In the genomic region with DNA sequence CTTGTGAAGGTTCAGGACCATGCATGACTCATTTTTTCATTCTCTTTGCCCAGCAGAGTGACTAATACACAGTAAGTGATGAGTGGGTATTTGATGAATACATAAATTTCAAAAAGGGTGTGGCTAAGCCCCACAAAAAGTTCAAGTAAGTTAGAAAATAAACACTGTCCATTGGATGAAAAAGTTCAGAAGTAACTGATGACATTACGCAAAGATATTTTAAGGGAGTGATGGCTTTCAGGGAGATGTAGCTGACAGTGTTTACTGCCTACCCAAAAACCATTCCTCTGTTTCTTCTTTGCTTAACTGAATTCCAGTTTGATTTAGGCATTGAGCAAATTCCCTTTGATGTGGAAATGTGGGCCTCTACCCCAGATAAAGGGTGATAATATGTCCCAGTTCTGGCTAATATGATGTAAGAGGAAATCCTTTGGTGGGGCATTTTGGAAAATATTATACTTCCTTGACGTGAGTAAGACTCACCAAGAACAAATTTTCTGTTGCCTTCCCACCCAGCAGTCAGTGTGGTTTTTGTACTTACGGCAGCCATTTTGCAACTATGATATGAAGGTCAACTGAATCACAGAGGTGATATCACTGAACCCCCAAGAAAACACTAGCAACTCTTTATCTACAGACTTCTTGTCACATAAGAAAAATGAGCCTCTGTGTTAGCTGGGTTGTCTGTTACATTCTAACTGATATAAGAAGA, we compare ENCODE assay signal across 10 cellular contexts. TPM values are rescaled to one million over a fixed set of nuclear protein-coding genes. Genes with fewer than 3 reads are reported as not detected.
DNase-seq lines count a peak whose midpoint lies in the region; ATAC-seq and TF ChIP-seq lines count a peak whose summit lies in the region.
"Had no signal": no experiment of that assay in that cellular context is flagged by ENCODE, and none has a peak within 500 bp of the region (broad histone marks: within the 10 kb centered on the region; RNA-seq: fewer than 3 reads in every experiment).

No MANE protein-coding gene starts in this region.

- H3K9ac ChIP-seq in adipocyte (ENCODE audit: low read length) = peak overlapping the region; percentile 43
- H3K9ac ChIP-seq in mesenchymal stem cell (ENCODE audit: low read length) = peak overlapping the region; percentile 45
- H3K9ac ChIP-seq in neural progenitor cell = no peak overlapping the region

- H3K9me3 Mint-ChIP-seq in Caco-2 (ENCODE audit: unreplicated experiment) = no peaks in the 10 kb centered on the region
- peaks cover 2% of the 10 kb centered on the region for H3K9me3 Mint-ChIP-seq in neural progenitor cell

- no peak overlapping the region for H3K27ac ChIP-seq in mesenchymal stem cell (ENCODE audit: low read length, poor library complexity, severe bottlenecking)
- no peak overlapping the region for H3K27ac ChIP-seq in neural progenitor cell

- no peaks in the 10 kb centered on the region for H3K9me3 ChIP-seq in Caco-2
- H3K9me3 ChIP-seq in adipocyte (ENCODE audit: control insufficient read depth, low read length) = no peaks in the 10 kb centered on the region
- H3K9me3 ChIP-seq in mesenchymal stem cell (ENCODE audit: control insufficient read depth, low read length) = no peaks in the 10 kb centered on the region
- H3K9me3 ChIP-seq in neural progenitor cell (ENCODE audit: low read depth) = no peaks in the 10 kb centered on the region

- H2AK5ac ChIP-seq in mesenchymal stem cell (ENCODE audit: low read length, severe bottlenecking) = no peak overlapping the region

- no peaks in the 10 kb centered on the region for H3K36me3 ChIP-seq in Caco-2 (ENCODE audit: control insufficient read depth, insufficient read depth, low read length)
- H3K36me3 ChIP-seq in adipocyte (ENCODE audit: control insufficient read depth, insufficient read depth, low read length, severe bottlenecking) = no peaks in the 10 kb centered on the region
- no peaks in the 10 kb centered on the region for H3K36me3 ChIP-seq in mesenchymal stem cell (ENCODE audit: control insufficient read depth in 1 of 2, insufficient read depth in 2 of 2, low read depth in 1 of 2, low read length in 2 of 2)
- H3K36me3 ChIP-seq in neural progenitor cell = no peaks in the 10 kb centered on the region

- intact Hi-C loops in Caco-2 (cut with micrococcal nuclease; ENCODE audit: unreplicated experiment) = no loop called here

- H3K4ac ChIP-seq in mesenchymal stem cell (ENCODE audit: low read depth in 1 of 2, low read length in 2 of 2) = no peak overlapping the region

- H3K4me1 ChIP-seq in Caco-2 (peaks cover 12% of the 10 kb centered on the region), adipocyte (ENCODE audit: control insufficient read depth, insufficient read depth, low read length) (peaks cover 22% of the 10 kb centered on the region), mesenchymal stem cell (ENCODE audit: control insufficient read depth, insufficient read depth, low read depth, low read length) (peaks cover 2% of the 10 kb centered on the region), neural progenitor cell (no peaks in the 10 kb centered on the region)

- no TSS peak for BruUV-seq in Caco-2 (replicated peaks; lab: Mats Ljungman, UMichigan)

- no peak overlapping the region for H3K23ac ChIP-seq in mesenchymal stem cell (ENCODE audit: low read length in 2 of 2)

- no peak for ATAC-seq in GM21447 (IDR thresholded peaks at IDR 0.05; ENCODE audit: unreplicated experiment)
- no peak for ATAC-seq in GM18519 (IDR thresholded peaks at IDR 0.05; ENCODE audit: low FRiP score, unreplicated experiment)
- ATAC-seq in GM18867 (IDR thresholded peaks at IDR 0.05; ENCODE audit: unreplicated experiment) = no peak
- ATAC-seq: GM12878 had no signal

- H3K4me2 ChIP-seq in mesenchymal stem cell (ENCODE audit: low read length, poor library complexity, severe bottlenecking) (no peak overlapping the region), neural progenitor cell (no peak overlapping the region)

- H3K14ac ChIP-seq in mesenchymal stem cell (ENCODE audit: low read length in 2 of 2) = no peak overlapping the region

- no peak overlapping the region for H2BK120ac ChIP-seq in mesenchymal stem cell (ENCODE audit: low read depth, low read length)

- TF ChIP-seq CTCF in Caco-2 (IDR thresholded peaks at IDR 0.05; ENCODE audit: insufficient read depth in 1 of 2, low read depth in 1 of 2, low read length in 1 of 2, severe bottlenecking in 1 of 2, unreplicated experiment in 1 of 2) (no peak), neural progenitor cell (IDR thresholded peaks at IDR 0.05) (no peak)

- H3K27ac Mint-ChIP-seq in Caco-2 (ENCODE audit: unreplicated experiment) (peak overlapping the region; percentile 3), neural progenitor cell (no peak overlapping the region)

- no peak overlapping the region for H4K91ac ChIP-seq in mesenchymal stem cell (ENCODE audit: low read length)

- H3K27me3 ChIP-seq in Caco-2 (replicated peaks; ENCODE audit: control insufficient read depth, insufficient read depth, low read length) (no peaks in the 10 kb centered on the region), adipocyte (replicated peaks; ENCODE audit: control insufficient read depth, insufficient read depth, low read length) (no peaks in the 10 kb centered on the region), mesenchymal stem cell (ENCODE audit: control insufficient read depth in 1 of 2, insufficient read depth in 1 of 2, low read length in 2 of 2) (peaks cover 0 to 1% of the 10 kb centered on the region in 2 experiments), neural progenitor cell (peaks cover 31% of the 10 kb centered on the region)

- no peak overlapping the region for H2BK12ac ChIP-seq in mesenchymal stem cell (ENCODE audit: low read length in 2 of 2)

- peaks cover 26% of the 10 kb centered on the region for H3K4me1 Mint-ChIP-seq in Caco-2 (ENCODE audit: low read depth, unreplicated experiment)
- peaks cover 2% of the 10 kb centered on the region for H3K4me1 Mint-ChIP-seq in neural progenitor cell

- H4K8ac ChIP-seq in mesenchymal stem cell (ENCODE audit: low read length) = no peak overlapping the region

- H3K4me3 Mint-ChIP-seq in Caco-2 (ENCODE audit: unreplicated experiment) (peak overlapping the region; percentile 12), neural progenitor cell (no peak overlapping the region)

- DNase-seq in Caco-2 (peak in 1 of 2 experiments; percentile 36), NOMO-1 treated with DMSO at 0.1 percent for 48 hours (lab: John Stamatoyannopoulos, UW; ENCODE audit: unreplicated experiment) (peak; percentile 17), adipocyte (ENCODE audit: low read depth) (peak; percentile 50), mesenchymal stem cell (peak; percentile 10), neural progenitor cell (ENCODE audit: low spot score) (no peak)
- DNase-seq: glutamatergic neuron had no signal

- H2BK15ac ChIP-seq in mesenchymal stem cell (ENCODE audit: low read depth, poor library complexity, severe bottlenecking) = no peak overlapping the region

- H3K79me2 ChIP-seq in neural progenitor cell (ENCODE audit: low read depth) = no peaks in the 10 kb centered on the region

- no peak overlapping the region for H3K18ac ChIP-seq in mesenchymal stem cell (ENCODE audit: low read depth in 1 of 2, low read length in 2 of 2)

- H4K20me1 ChIP-seq in neural progenitor cell (ENCODE audit: low read depth) = no peaks in the 10 kb centered on the region

- WGBS in mesenchymal stem cell = 44% methylated on average over 3 of the region's 3 CpGs

- no peaks in the 10 kb centered on the region for H3F3A ChIP-seq in neural progenitor cell (ENCODE audit: low read depth)

- H3K27me3 Mint-ChIP-seq in Caco-2 (ENCODE audit: insufficient read depth, unreplicated experiment) (no peaks in the 10 kb centered on the region), neural progenitor cell (ENCODE audit: insufficient read depth, low read depth) (peaks cover 4% of the 10 kb centered on the region)

- CTCF ChIA-PET in Caco-2 (lab: Charles Lee) = no interaction called here

- no peaks in the 10 kb centered on the region for H3K79me1 ChIP-seq in mesenchymal stem cell (replicated peaks; ENCODE audit: low read length, poor library complexity, severe bottlenecking)

- H3K36me3 Mint-ChIP-seq in Caco-2 (ENCODE audit: insufficient read depth, unreplicated experiment) (no peaks in the 10 kb centered on the region), neural progenitor cell (no peaks in the 10 kb centered on the region)

- POLR2A ChIA-PET in Caco-2 (lab: Charles Lee) = interaction anchor here (1.2 kb wide), 1 partner anchor 70 kb away, joined by 3 read pairs; the partner anchor contains the start of gene COMMD3

- no peak overlapping the region for H3K4me3 ChIP-seq in Caco-2 (ENCODE audit: low read depth, low read length)
- no peak overlapping the region for H3K4me3 ChIP-seq in adipocyte (ENCODE audit: low read length)
- no peak overlapping the region for H3K4me3 ChIP-seq in mesenchymal stem cell (ENCODE audit: insufficient read depth in 1 of 2, low read depth in 1 of 2, low read length in 2 of 2)
- no peak overlapping the region for H3K4me3 ChIP-seq in neural progenitor cell
- H3K4me3 ChIP-seq: GM12878 had no signal

- H2AFZ ChIP-seq in mesenchymal stem cell (ENCODE audit: low read depth, low read length) (no peak overlapping the region), neural progenitor cell (replicated peaks) (no peak overlapping the region)

- no peak overlapping the region for H2BK5ac ChIP-seq in mesenchymal stem cell (ENCODE audit: low read depth, low read length, poor library complexity, severe bottlenecking)

RNA-seq across cellular contexts. Expression of gene EBLN1, which starts 29.0 kb away (rescaled TPM):
- total RNA-seq in Caco-2 (2022) (not detected in 2 replicates), neural progenitor cell (ENCODE audit: low replicate concordance) (not detected in 2 replicates)
- not detected for polyA plus RNA-seq in mesenchymal stem cell (2013, experiment 1 of 2)
- polyA plus RNA-seq in mesenchymal stem cell (2013, experiment 2 of 2) = not detected
- total RNA-seq: GM12878 had no signal
- polyA plus RNA-seq: GM12878 had no signal
